ENCODE assay signal across 10 cellular contexts in the genomic region with DNA sequence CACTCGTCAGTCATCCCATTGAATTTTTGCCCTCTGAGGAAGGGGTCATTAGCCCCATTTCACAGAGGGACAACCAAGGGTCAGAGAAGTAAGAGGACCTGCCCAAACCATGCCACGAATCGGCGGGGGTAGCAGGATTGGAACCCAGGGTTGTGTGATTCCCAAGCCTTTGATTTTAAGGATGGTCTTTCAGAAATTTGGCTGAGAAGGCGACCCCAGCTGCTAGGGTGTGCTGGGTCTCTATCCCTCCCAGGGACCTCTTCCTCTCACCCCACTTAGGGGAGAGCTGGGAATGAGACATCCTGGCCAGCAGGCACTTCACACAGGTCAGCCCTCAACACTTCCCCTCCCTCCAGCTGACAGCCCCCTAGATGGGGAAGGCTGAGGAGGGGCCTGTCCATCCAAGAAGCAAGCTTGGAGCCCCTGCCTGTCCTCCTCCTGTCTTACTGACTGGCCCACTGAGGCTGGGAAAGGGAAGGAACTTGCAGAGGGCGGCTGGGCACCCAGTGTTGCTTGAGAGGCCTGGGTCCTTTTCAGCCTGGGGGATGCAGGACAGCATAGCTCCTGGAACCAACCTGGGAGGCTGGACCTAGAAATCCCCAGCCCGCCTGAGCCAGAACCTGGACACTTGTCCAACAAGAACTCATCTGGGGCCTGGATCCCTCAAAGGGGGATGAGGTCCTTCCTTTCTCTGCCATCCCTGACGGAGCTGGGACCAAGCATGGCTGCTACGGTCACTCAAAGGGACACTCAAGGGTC. TPM values are rescaled to one million over a fixed set of nuclear protein-coding genes. Genes with fewer than 3 reads are reported as not detected.
DNase-seq lines count a peak whose midpoint lies in the region; ATAC-seq and TF ChIP-seq lines count a peak whose summit lies in the region.
"Had no signal": no experiment of that assay in that cellular context is flagged by ENCODE, and none has a peak within 500 bp of the region (broad histone marks: within the 10 kb centered on the region; RNA-seq: fewer than 3 reads in every experiment).

No MANE protein-coding gene starts in this region.

- H3K4me1 ChIP-seq in RWPE2 (ENCODE audit: insufficient read depth, poor library complexity, severe bottlenecking) (peaks cover 6% of the 10 kb centered on the region), endodermal cell (ENCODE audit: control insufficient read depth, insufficient read depth, low read length) (peaks cover 17% of the 10 kb centered on the region)

- H3K36me3 ChIP-seq in RWPE2 (ENCODE audit: low read depth) (no peaks in the 10 kb centered on the region), endodermal cell (ENCODE audit: control insufficient read depth, insufficient read depth, low read length) (no peaks in the 10 kb centered on the region)

- peaks cover 2% of the 10 kb centered on the region for H3K36me3 Mint-ChIP-seq in endodermal cell (ENCODE audit: low read depth)
- no peaks in the 10 kb centered on the region for H3K36me3 Mint-ChIP-seq in neural crest cell (ENCODE audit: low read depth)

- no peak for TF ChIP-seq CTCF in AG10803 (conservative IDR thresholded peaks at IDR 0.05; ENCODE audit: low read length)
- TF ChIP-seq CTCF in RWPE2 (IDR thresholded peaks at IDR 0.05; ENCODE audit: poor library complexity, severe bottlenecking), result no peak
- no peak for TF ChIP-seq CTCF in endodermal cell (conservative IDR thresholded peaks at IDR 0.05)
- TF ChIP-seq CTCF in neural crest cell (conservative IDR thresholded peaks at IDR 0.05), result no peak

- H3K27ac Mint-ChIP-seq in endodermal cell (no peak overlapping the region), neural crest cell (ENCODE audit: unreplicated experiment) (peak overlapping the region; percentile 80)

- DNase-seq in AG10803 (ENCODE audit: low read depth) (no peak), RWPE2 (ENCODE audit: low spot score) (peak; percentile 42), endodermal cell (peak; percentile 49), neural crest cell (ENCODE audit: low read depth, low spot score) (no peak), NCI-H187 (lab: John Stamatoyannopoulos, UW) (no peak), NCI-H1105 (lab: John Stamatoyannopoulos, UW) (no peak), SKM-1 (lab: John Stamatoyannopoulos, UW; ENCODE audit: unreplicated experiment) (no peak)
- no peak for DNase-seq in effector CD4-positive, alpha-beta T cell
- DNase-seq: NCI-H748 treated with DMSO at 0.1 percent for 48 hours; stimulated activated CD4-positive, alpha-beta T cell treated with anti-CD3 and anti-CD28 coated beads, Interleukin-4, amount 100 ng/mL, for 1 hour had no signal

- no peaks in the 10 kb centered on the region for H3K27me3 ChIP-seq in RWPE2 (ENCODE audit: insufficient read depth, poor library complexity, severe bottlenecking)
- no peaks in the 10 kb centered on the region for H3K27me3 ChIP-seq in endodermal cell (ENCODE audit: control insufficient read depth, insufficient read depth, low read length, poor library complexity, severe bottlenecking)

- H3K9me3 Mint-ChIP-seq in endodermal cell, result no peaks in the 10 kb centered on the region
- H3K9me3 Mint-ChIP-seq in neural crest cell, result no peaks in the 10 kb centered on the region

- H3K27me3 Mint-ChIP-seq in endodermal cell (ENCODE audit: insufficient read depth) (peaks cover 12% of the 10 kb centered on the region), neural crest cell (ENCODE audit: low read depth) (no peaks in the 10 kb centered on the region)

- 87 to 89% methylated on average over 6 to 9 of the region's 9 CpGs for WGBS in endodermal cell (ENCODE audit: insufficient coverage in 1 of 2, insufficient read length in 1 of 2), 2 experiments

- H3K4me3 ChIP-seq in AG10803 (ENCODE audit: low read length) (peak overlapping the region; percentile 72), RWPE2 (ENCODE audit: severe bottlenecking) (no peak overlapping the region), endodermal cell (ENCODE audit: low read length) (peak overlapping the region; percentile 80)

- H3K4me3 Mint-ChIP-seq in endodermal cell (peak overlapping the region; percentile 88), neural crest cell (peak overlapping the region; percentile 97)

- H3K27ac ChIP-seq in RWPE2 (ENCODE audit: poor library complexity, severe bottlenecking) (no peak overlapping the region), endodermal cell (ENCODE audit: low read depth, low read length) (no peak overlapping the region)

- H3K9me3 ChIP-seq in RWPE2 (ENCODE audit: severe bottlenecking) (no peaks in the 10 kb centered on the region), endodermal cell (ENCODE audit: control insufficient read depth, low read length) (no peaks in the 10 kb centered on the region)

- H3K4me1 Mint-ChIP-seq in endodermal cell (peaks cover 57% of the 10 kb centered on the region), neural crest cell (peaks cover 66% of the 10 kb centered on the region)

- no peak overlapping the region for H3K9ac ChIP-seq in endodermal cell (ENCODE audit: extremely low read depth, low read length, poor library complexity, severe bottlenecking)

- ATAC-seq in RWPE2 (ENCODE audit: low read depth), result no peak

RNA-seq across cellular contexts. Expression of gene SDC3, which starts 1.7 kb away (rescaled TPM):
- total RNA-seq in endodermal cell (100 to 1,000 TPM in 1 of 2 donors, 10 to 100 TPM in 1; 94.1 to 143 TPM), neural crest cell (116 and 129 TPM in 2 replicates)
- 94.6 TPM for polyA plus RNA-seq in endodermal cell (2013, experiment 1 of 2)
- 84.7 TPM for polyA plus RNA-seq in endodermal cell (2013, experiment 2 of 2)

Comparison
In these comparisons a context has a peak if more than half of its experiments do, and no peak if none do; other contexts are left out.
1. DNase-seq: peak in RWPE2 (single experiment) and endodermal cell (single experiment); none in AG10803 (single experiment), neural crest cell (single experiment), NCI-H187 (0 of 2), NCI-H1105 (single experiment), SKM-1 (single experiment) and effector CD4-positive, alpha-beta T cell (single experiment).